14 cellular contexts compared by ENCODE assay signal in the genomic region with DNA sequence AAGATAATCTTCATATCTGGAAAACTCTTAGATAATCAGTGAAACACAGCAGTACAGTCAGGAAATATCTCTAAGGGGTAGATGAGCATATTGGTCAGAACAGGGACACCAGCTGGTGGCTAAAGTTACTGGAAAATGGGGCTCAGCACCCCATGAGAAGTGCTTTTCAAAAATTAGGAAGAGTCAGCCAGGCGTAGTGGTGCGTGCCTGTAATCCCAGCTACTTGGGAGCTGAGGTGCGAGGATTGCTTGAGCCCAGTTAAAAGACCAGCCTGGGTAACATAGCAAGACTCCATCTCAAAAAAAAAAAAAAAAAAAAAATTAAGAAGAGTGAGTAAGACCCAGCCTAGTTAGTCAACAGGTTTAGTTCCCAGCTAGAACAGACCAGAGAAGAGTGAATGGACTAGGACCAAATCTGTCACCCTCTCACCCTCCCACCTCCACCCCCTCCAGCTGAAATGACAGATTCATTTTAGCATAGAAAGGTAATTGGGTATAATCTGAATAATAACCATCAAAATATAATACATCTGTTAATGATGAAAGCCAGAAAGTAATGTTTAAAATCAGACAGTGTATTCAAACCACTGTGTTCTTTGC.
DNase-seq lines count a peak whose midpoint lies in the region; ATAC-seq and TF ChIP-seq lines count a peak whose summit lies in the region.
"Had no signal": no experiment of that assay in that cellular context is flagged by ENCODE, and none has a peak within 500 bp of the region (broad histone marks: within the 10 kb centered on the region; RNA-seq: fewer than 3 reads in every experiment).

No MANE protein-coding gene starts in this region.

- H3K4me1 ChIP-seq in CD4-positive, alpha-beta memory T cell (ENCODE audit: insufficient read depth, low read length) = peaks cover 100% of the 10 kb centered on the region
- H3K4me1 ChIP-seq in lower lobe of right lung = peaks cover 38% of the 10 kb centered on the region
- peaks cover 0 to 39% (median 14%) of the 10 kb centered on the region in 4 donors for H3K4me1 ChIP-seq in tibial nerve

- H3K9me3 ChIP-seq in CD4-positive, alpha-beta memory T cell (ENCODE audit: control insufficient read depth in 1 of 2, low read length in 2 of 2) = no peaks in the 10 kb centered on the region
- H3K9me3 ChIP-seq in lower lobe of right lung (no peaks in the 10 kb centered on the region), tibial nerve (no peaks in the 10 kb centered on the region)
- H3K9me3 ChIP-seq: BLaER1 treated with 17β-estradiol and CSF1 and Interleukin-3, amounts not matched to agents 10 nM and 100 nM had no signal

- POLR2A ChIA-PET in CD4-positive, alpha-beta memory T cell (lab: Charles Lee; ENCODE audit: partially characterized antibody) = interaction anchor here (0.9 to 18.6 kb wide), 9 partner anchors 9 to 221 kb away, joined by 3 to 552 read pairs (median 10); partner anchors contain the start of gene CDC42SE2

- no peak for TF ChIP-seq CTCF in VCaP (conservative IDR thresholded peaks at IDR 0.05)
- TF ChIP-seq CTCF in lower lobe of right lung (IDR thresholded peaks at IDR 0.05) = no peak
- no peak for TF ChIP-seq CTCF in tibial nerve (IDR thresholded peaks at IDR 0.05)

- H3K27ac ChIP-seq in CD4-positive, alpha-beta memory T cell (ENCODE audit: low read depth, low read length) = peak overlapping the region; percentile 99
- peak overlapping the region; percentile 73 for H3K27ac ChIP-seq in VCaP
- no peak overlapping the region for H3K27ac ChIP-seq in lower lobe of right lung
- H3K27ac ChIP-seq in tibial nerve = no peak overlapping the region
- H3K27ac ChIP-seq: BLaER1 treated with 17β-estradiol and CSF1 and Interleukin-3, amounts not matched to agents 10 nM and 100 nM had no signal

- H3K36me3 Mint-ChIP-seq in CD4-positive, alpha-beta memory T cell = peaks cover 30 to 82% of the 10 kb centered on the region in 2 donors
- peaks cover 49% of the 10 kb centered on the region for H3K36me3 Mint-ChIP-seq in activated naive CD8-positive, alpha-beta T cell treated with anti-CD3 and anti-CD28 coated beads for 36 hours
- peaks cover 27% of the 10 kb centered on the region for H3K36me3 Mint-ChIP-seq in natural killer cell treated with Interleukin-12 subunit alpha and Interleukin-12 subunit beta and Interleukin-15 and Interleukin-18, amount 100 ng/mL, for 72 hours

- no peaks in the 10 kb centered on the region for H3K9me3 Mint-ChIP-seq in CD4-positive, alpha-beta memory T cell
- H3K9me3 Mint-ChIP-seq in activated naive CD8-positive, alpha-beta T cell treated with anti-CD3 and anti-CD28 coated beads for 36 hours = peaks cover 5% of the 10 kb centered on the region
- peaks cover 4% of the 10 kb centered on the region for H3K9me3 Mint-ChIP-seq in natural killer cell treated with Interleukin-12 subunit alpha and Interleukin-12 subunit beta and Interleukin-15 and Interleukin-18, amount 100 ng/mL, for 72 hours
- H3K9me3 Mint-ChIP-seq: neural crest cell had no signal

- H3K4me1 Mint-ChIP-seq in CD4-positive, alpha-beta memory T cell = peaks cover 65 to 100% (median 79%) of the 10 kb centered on the region in 4 donors
- peaks cover 83% of the 10 kb centered on the region for H3K4me1 Mint-ChIP-seq in activated naive CD8-positive, alpha-beta T cell treated with anti-CD3 and anti-CD28 coated beads for 36 hours
- H3K4me1 Mint-ChIP-seq in natural killer cell treated with Interleukin-12 subunit alpha and Interleukin-12 subunit beta and Interleukin-15 and Interleukin-18, amount 100 ng/mL, for 72 hours (ENCODE audit: low read depth in 2 of 2) = peaks cover 47 to 81% of the 10 kb centered on the region in 2 donors

- no peaks in the 10 kb centered on the region for H3K27me3 ChIP-seq in CD4-positive, alpha-beta memory T cell (ENCODE audit: insufficient read depth, low read length)
- H3K27me3 ChIP-seq in lower lobe of right lung (ENCODE audit: low read depth) (no peaks in the 10 kb centered on the region), tibial nerve (no peaks in the 10 kb centered on the region)
- H3K27me3 ChIP-seq: BLaER1 treated with 17β-estradiol and CSF1 and Interleukin-3, amounts not matched to agents 10 nM and 100 nM had no signal

- H3K27ac Mint-ChIP-seq in CD4-positive, alpha-beta memory T cell = peak overlapping the region in 6 of 7 donors; percentile 83 to 99 (median 96)
- peak overlapping the region; percentile 93 for H3K27ac Mint-ChIP-seq in activated naive CD8-positive, alpha-beta T cell treated with anti-CD3 and anti-CD28 coated beads for 36 hours
- H3K27ac Mint-ChIP-seq in natural killer cell treated with Interleukin-12 subunit alpha and Interleukin-12 subunit beta and Interleukin-15 and Interleukin-18, amount 100 ng/mL, for 72 hours = peak overlapping the region; percentile 96

- H3K4me3 Mint-ChIP-seq in CD4-positive, alpha-beta memory T cell = peak overlapping the region in 6 of 8 donors; percentile 5 to 65 (median 45)
- peak overlapping the region; percentile 16 for H3K4me3 Mint-ChIP-seq in activated naive CD8-positive, alpha-beta T cell treated with anti-CD3 and anti-CD28 coated beads for 36 hours
- peak overlapping the region; percentile 59 for H3K4me3 Mint-ChIP-seq in natural killer cell treated with Interleukin-12 subunit alpha and Interleukin-12 subunit beta and Interleukin-15 and Interleukin-18, amount 100 ng/mL, for 72 hours
- H3K4me3 Mint-ChIP-seq: neural crest cell had no signal

- H3K36me3 ChIP-seq in CD4-positive, alpha-beta memory T cell (ENCODE audit: insufficient read depth, low read length) = peaks cover 31% of the 10 kb centered on the region
- H3K36me3 ChIP-seq in lower lobe of right lung (peaks cover 11% of the 10 kb centered on the region), tibial nerve (peaks cover 0 to 29% (median 8%) of the 10 kb centered on the region in 3 donors)

- DNase-seq in CD4-positive, alpha-beta memory T cell = no peak
- no peak for DNase-seq in activated naive CD8-positive, alpha-beta T cell treated with anti-CD3 and anti-CD28 coated beads for 36 hours
- no peak for DNase-seq in natural killer cell treated with Interleukin-12 subunit alpha and Interleukin-12 subunit beta and Interleukin-15 and Interleukin-18, amount 100 ng/mL, for 72 hours (ENCODE audit: low spot score)
- DNase-seq in lower lobe of right lung (no peak), tibial nerve (ENCODE audit: low spot score in 2 of 2) (no peak), occipital lobe (lab: John Stamatoyannopoulos, UW) (no peak), posterior vena cava (ENCODE audit: low spot score) (no peak)
- DNase-seq: effector CD8-positive, alpha-beta T cell; left cardiac atrium; NCI-H1694 treated with DMSO at 0.1 percent for 48 hours; NCI-H774 had no signal

- H3K4me3 ChIP-seq in CD4-positive, alpha-beta memory T cell (ENCODE audit: low read length in 2 of 2) = no peak overlapping the region
- H3K4me3 ChIP-seq in lower lobe of right lung (no peak overlapping the region), tibial nerve (no peak overlapping the region)
- H3K4me3 ChIP-seq: BLaER1 treated with 17β-estradiol and CSF1 and Interleukin-3, amounts not matched to agents 10 nM and 100 nM had no signal

- intact Hi-C loops in CD4-positive, alpha-beta memory T cell (cut with micrococcal nuclease) = no loop called here
- intact Hi-C loops in lower lobe of right lung (cut with DNase I) = no loop called here
- intact Hi-C loops in posterior vena cava (cut with DNase I) = no loop called here

- no peak for TF ChIP-seq EP300 in tibial nerve (IDR thresholded peaks at IDR 0.05)

- CTCF ChIA-PET in CD4-positive, alpha-beta memory T cell (lab: Charles Lee; ENCODE audit: partially characterized antibody) = interaction anchor here (0.6 to 4.7 kb wide), 13 partner anchors 9 to 134 kb away, joined by 3 to 48 read pairs (median 4); no protein-coding TSS in a partner anchor

- ATAC-seq in natural killer cell treated with Interleukin-12 subunit alpha and Interleukin-12 subunit beta and Interleukin-15 and Interleukin-18, amount 100 ng/mL, for 72 hours = peak in 1 of 2 donors; percentile 59
- ATAC-seq in lower lobe of right lung = no peak

- no peaks in the 10 kb centered on the region for H3K27me3 Mint-ChIP-seq in CD4-positive, alpha-beta memory T cell
- H3K27me3 Mint-ChIP-seq in activated naive CD8-positive, alpha-beta T cell treated with anti-CD3 and anti-CD28 coated beads for 36 hours = no peaks in the 10 kb centered on the region
- no peaks in the 10 kb centered on the region for H3K27me3 Mint-ChIP-seq in natural killer cell treated with Interleukin-12 subunit alpha and Interleukin-12 subunit beta and Interleukin-15 and Interleukin-18, amount 100 ng/mL, for 72 hours

- WGBS in tibial nerve, 2 donors = 88 to 99% methylated on average over 3 of the region's 3 CpGs

- TF ChIP-seq POLR2A in tibial nerve (IDR thresholded peaks at IDR 0.05) = no peak

Comparison
In these comparisons a context has a peak if more than half of its experiments do, and no peak if none do; other contexts are left out.
1. H3K27ac ChIP-seq: peak in CD4-positive, alpha-beta memory T cell (single experiment) and VCaP (single experiment); none in lower lobe of right lung (single experiment) and tibial nerve (0 of 4).
2. Peak in every context shown above with its lines, with median percentiles within 50 percentile points of each other: H3K27ac Mint-ChIP-seq and H3K4me3 Mint-ChIP-seq.